In the genomic region with DNA sequence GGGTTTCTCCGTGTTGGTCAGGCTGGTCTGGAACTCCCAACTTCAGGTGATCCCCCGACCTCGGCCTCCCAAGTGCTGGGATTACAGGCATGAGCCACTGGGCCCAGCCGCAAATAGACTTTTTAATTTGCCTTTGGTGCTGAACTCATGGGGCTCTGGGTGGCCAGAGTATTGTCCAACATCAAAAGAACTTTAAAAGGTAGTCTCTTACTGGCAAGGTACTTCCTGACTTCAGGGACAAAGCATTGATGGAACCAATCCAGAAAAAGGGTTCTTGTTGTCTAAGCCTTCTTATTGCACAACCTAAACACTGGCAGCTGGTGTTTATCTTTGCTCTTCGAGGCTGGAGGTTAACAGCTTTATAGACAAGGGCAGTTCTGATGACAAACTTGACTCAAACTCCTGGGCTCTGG, we compare ENCODE assay signal across 13 cellular contexts. TPM values are rescaled to one million over a fixed set of nuclear protein-coding genes. Genes with fewer than 3 reads are reported as not detected.
DNase-seq lines count a peak whose midpoint lies in the region; ATAC-seq and TF ChIP-seq lines count a peak whose summit lies in the region.
"Had no signal": no experiment of that assay in that cellular context is flagged by ENCODE, and none has a peak within 500 bp of the region (broad histone marks: within the 10 kb centered on the region; RNA-seq: fewer than 3 reads in every experiment).

No MANE protein-coding gene starts in this region.

- ATAC-seq in HG03280 (IDR thresholded peaks at IDR 0.05; ENCODE audit: unreplicated experiment): no peak
- ATAC-seq: natural killer cell had no signal

- DNase-seq in HuH-7.5 (ENCODE audit: low spot score) (peak; percentile 30), NCI-H510A (lab: John Stamatoyannopoulos, UW) (peak; percentile 48), fibroblast of mammary gland (ENCODE audit: low read depth) (peak; percentile 64), renal cortical epithelial cell (ENCODE audit: low read depth) (peak; percentile 61), NCI-H2227 (lab: John Stamatoyannopoulos, UW; ENCODE audit: unreplicated experiment) (no peak), NCI-H2081 treated with DMSO at 0.1 percent for 48 hours (lab: John Stamatoyannopoulos, UW) (no peak)
- DNase-seq: CD4-positive, CD25-positive, alpha-beta regulatory T cell; dorsolateral prefrontal cortex; esophagus squamous epithelium; MG63; natural killer cell had no signal

- no peak for TF ChIP-seq CTCF in fibroblast of mammary gland (conservative IDR thresholded peaks at IDR 0.05; ENCODE audit: control insufficient read depth, insufficient read depth, low read depth, low read length)

- H3K4me3 ChIP-seq in fibroblast of mammary gland (ENCODE audit: control insufficient read depth, low read depth, low read length): no peak overlapping the region
- H3K4me3 ChIP-seq: dorsolateral prefrontal cortex, esophagus squamous epithelium, MG63, suprapubic skin had no signal

RNA-seq across cellular contexts. Expression of gene KTI12, which starts 3.8 kb away (rescaled TPM):
- total RNA-seq in renal cortical epithelial cell: 14.1 and 15.4 TPM in 2 replicates

RNA-seq across cellular contexts. Expression of gene TXNDC12, which starts 17.6 kb away (rescaled TPM):
- total RNA-seq in renal cortical epithelial cell: 36.1 and 55.7 TPM in 2 replicates

RNA-seq across cellular contexts. Expression of gene BTF3L4, which starts 18.7 kb away (rescaled TPM):
- total RNA-seq in renal cortical epithelial cell: 46.1 and 104 TPM in 2 replicates

RNA-seq across cellular contexts. Expression of gene RAB3B, which starts 46.9 kb away (rescaled TPM):
- total RNA-seq in renal cortical epithelial cell: 15.6 and 33.9 TPM in 2 replicates
- total RNA-seq: CD4-positive, CD25-positive, alpha-beta regulatory T cell had no signal

Comparison
In these comparisons a context has a peak if more than half of its experiments do, and no peak if none do; other contexts are left out.
1. DNase-seq: peak in HuH-7.5 (single experiment), NCI-H510A (single experiment), fibroblast of mammary gland (single experiment) and renal cortical epithelial cell (single experiment); none in NCI-H2227 (single experiment) and NCI-H2081 treated with DMSO at 0.1 percent for 48 hours (single experiment).